20 cellular contexts compared by ENCODE assay signal in genomic region chr2:179571721-179572120, GRCh38.
"Had no signal": no experiment of that assay in that cellular context is flagged by ENCODE, and none has a peak within 500 bp of the region (broad histone marks: within the 10 kb centered on the region; RNA-seq: fewer than 3 reads in every experiment).

No MANE protein-coding gene starts in this region.

- H3K4me1 ChIP-seq: ascending aorta, vagina had no signal

- H3K9me3 ChIP-seq: adrenal gland, ascending aorta, vagina had no signal

- H3K36me3 ChIP-seq: adrenal gland, ascending aorta, brain microvascular endothelial cell, vagina had no signal

- ATAC-seq: activated T-helper 17 cell treated with anti-CD3 and anti-CD28 coated beads, Interleukin-2, amount 50 U/mL, for 72 hours; foreskin keratinocyte; natural killer cell; stimulated activated naive CD8-positive, alpha-beta T cell treated with anti-CD3 and anti-CD28 coated beads, Interleukin-15, amount 100 ng/mL, for 72 hours; WTC11 had no signal

- H3K4me3 ChIP-seq: adrenal gland, ascending aorta, lung, vagina had no signal

- H3K27me3 ChIP-seq: adrenal gland, ascending aorta, brain microvascular endothelial cell, foreskin keratinocyte, vagina had no signal

- H3K27ac ChIP-seq: adrenal gland, ascending aorta, brain microvascular endothelial cell, foreskin keratinocyte, vagina had no signal

- DNase-seq: activated CD8-positive, alpha-beta memory T cell treated with anti-CD3 and anti-CD28 coated beads, Interleukin-2, amount 50 U/mL, for 4 hours; activated T-cell treated with anti-CD3 and anti-CD28 coated beads, Interleukin-2, amount 50 U/mL, for 24 hours; adrenal gland; brain microvascular endothelial cell; central memory CD4-positive, alpha-beta T cell; dermis blood vessel endothelial cell; effector CD8-positive, alpha-beta T cell; foreskin keratinocyte; immature natural killer cell; kidney glomerular epithelial cell; natural killer cell; stimulated activated CD4-positive, alpha-beta T cell treated with anti-CD3 and anti-CD28 coated beads, Interleukin-12 subunit alpha, Interleukin-12 subunit beta, amount 100 ng/mL, for 4 hours; stimulated activated CD4-positive, alpha-beta T cell treated with anti-CD3 and anti-CD28 coated beads, Interleukin-4, amount 100 ng/mL, for 4 hours; stimulated activated naive CD8-positive, alpha-beta T cell treated with anti-CD3 and anti-CD28 coated beads, Interleukin-15, amount 100 ng/mL, for 72 hours; trophoblast cell had no signal
